Comparison of ENCODE assay signal across 17 cellular contexts in genomic region chr22:46846832-46847355, GRCh38.
A peak's percentile ranks its signal among the peaks of the same experiment; 100 is the strongest.
DNase-seq lines count a peak whose midpoint lies in the region; ATAC-seq, FAIRE-seq and TF ChIP-seq lines count a peak whose summit lies in the region.
"Had no signal": no experiment of that assay in that cellular context is flagged by ENCODE, and none has a peak within 500 bp of the region (broad histone marks: within the 10 kb centered on the region; RNA-seq: fewer than 3 reads in every experiment).

No MANE protein-coding gene starts in this region.

- H4K20me1 ChIP-seq in astrocyte (ENCODE audit: insufficient read depth, low read length), result peaks cover 69% of the 10 kb centered on the region
- peaks cover 72% of the 10 kb centered on the region for H4K20me1 ChIP-seq in smooth muscle cell (ENCODE audit: low read depth)

- TF ChIP-seq CTCF in astrocyte (IDR thresholded peaks at IDR 0.05; ENCODE audit: insufficient read depth, low read depth, low read length) (no peak), smooth muscle cell (IDR thresholded peaks at IDR 0.05; ENCODE audit: borderline replicate concordance, insufficient read depth, poor library complexity, severe bottlenecking) (no peak)

- H3K4me1 ChIP-seq in astrocyte (ENCODE audit: insufficient read depth, low read length) (peaks cover 20% of the 10 kb centered on the region), smooth muscle cell (ENCODE audit: low read depth) (no peaks in the 10 kb centered on the region)

- 90% methylated on average over 12 of the region's 12 CpGs for WGBS in smooth muscle cell (ENCODE audit: low lambda C conversion rate)

- ATAC-seq in GM21381 (IDR thresholded peaks at IDR 0.05; ENCODE audit: unreplicated experiment), result no peak
- ATAC-seq: Panc1 had no signal

- H3K9me3 ChIP-seq in astrocyte (ENCODE audit: insufficient read depth, low read depth, low read length) (no peaks in the 10 kb centered on the region), smooth muscle cell (replicated peaks; ENCODE audit: low read depth) (no peaks in the 10 kb centered on the region)

- H3K4me2 ChIP-seq in astrocyte (ENCODE audit: low read length) (peak overlapping the region; percentile 72), smooth muscle cell (no peak overlapping the region)

- H3K27ac Mint-ChIP-seq in astrocyte (ENCODE audit: unreplicated experiment), result no peak overlapping the region

- H3K4me3 Mint-ChIP-seq in astrocyte (ENCODE audit: unreplicated experiment), result no peak overlapping the region
- H3K4me3 Mint-ChIP-seq: CD14-positive monocyte had no signal

- no peaks in the 10 kb centered on the region for H3F3A ChIP-seq in smooth muscle cell (ENCODE audit: low read depth)

- peaks cover 24% of the 10 kb centered on the region for H3K4me1 Mint-ChIP-seq in astrocyte (ENCODE audit: low read depth, unreplicated experiment)
- H3K4me1 Mint-ChIP-seq: CD14-positive monocyte had no signal

- DNase-seq in activated effector memory CD4-positive, alpha-beta T cell treated with anti-CD3 and anti-CD28 coated beads, Interleukin-2, amount 50 U/mL, for 16 hours, result peak; percentile 39
- DNase-seq in activated effector memory CD4-positive, alpha-beta T cell treated with Interleukin-2 at 50 U/mL for 16 hours, result no peak
- DNase-seq in astrocyte (ENCODE audit: low read depth) (no peak), iris pigment epithelial cell (ENCODE audit: low read depth) (peak; percentile 28), smooth muscle cell (lab: John Stamatoyannopoulos, UW; ENCODE audit: unreplicated experiment) (no peak), SIG-M5 (lab: John Stamatoyannopoulos, UW) (no peak)
- DNase-seq in activated CD8-positive, alpha-beta memory T cell treated with anti-CD3 and anti-CD28 coated beads, Interleukin-2, amount 50 U/mL, for 48 hours, result no peak
- DNase-seq: 8988T, GDM1, H7, KG1, NCI-H1105 treated with DMSO at 0.1 percent for 48 hours, NCI-H1694, NCI-H2081 treated with DMSO at 0.1 percent for 48 hours had no signal

- H3K27ac ChIP-seq in astrocyte (ENCODE audit: low read depth, low read length), result no peak overlapping the region
- H3K27ac ChIP-seq in smooth muscle cell (ENCODE audit: low read depth), result peak overlapping the region; percentile 80

- H3K27me3 ChIP-seq in astrocyte (ENCODE audit: insufficient read depth, low read length) (no peaks in the 10 kb centered on the region), smooth muscle cell (ENCODE audit: low read depth) (no peaks in the 10 kb centered on the region)

- FAIRE-seq in astrocyte (lab: Jason Lieb, UNC), result no peak

- no peaks in the 10 kb centered on the region for H3K27me3 Mint-ChIP-seq in astrocyte (ENCODE audit: low read depth, unreplicated experiment)

- H3K9me3 Mint-ChIP-seq in astrocyte (ENCODE audit: unreplicated experiment), result no peaks in the 10 kb centered on the region

- H3K36me3 Mint-ChIP-seq in astrocyte (ENCODE audit: low read depth, unreplicated experiment), result peaks cover 21% of the 10 kb centered on the region

- H3K4me3 ChIP-seq in astrocyte (ENCODE audit: insufficient read depth, low read depth, low read length), result no peak overlapping the region
- no peak overlapping the region for H3K4me3 ChIP-seq in smooth muscle cell

- H2AFZ ChIP-seq in astrocyte (ENCODE audit: low read depth, low read length), result no peak overlapping the region
- no peak overlapping the region for H2AFZ ChIP-seq in smooth muscle cell (ENCODE audit: low read depth)

- H3K36me3 ChIP-seq in astrocyte (ENCODE audit: insufficient read depth, low read length) (no peaks in the 10 kb centered on the region), smooth muscle cell (ENCODE audit: low read depth) (peaks cover 4% of the 10 kb centered on the region)

- H3K79me2 ChIP-seq in astrocyte (ENCODE audit: insufficient read depth, low read length) (peaks cover 4% of the 10 kb centered on the region), smooth muscle cell (ENCODE audit: low read depth) (no peaks in the 10 kb centered on the region)

- H3K9ac ChIP-seq in astrocyte (ENCODE audit: low read length) (no peak overlapping the region), smooth muscle cell (ENCODE audit: low read depth) (no peak overlapping the region)

Comparison
In these comparisons a context has a peak if more than half of its experiments do, and no peak if none do; other contexts are left out.
1. DNase-seq: peak in activated effector memory CD4-positive, alpha-beta T cell treated with anti-CD3 and anti-CD28 coated beads, Interleukin-2, amount 50 U/mL, for 16 hours (single experiment) and iris pigment epithelial cell (single experiment); none in activated effector memory CD4-positive, alpha-beta T cell treated with Interleukin-2 at 50 U/mL for 16 hours (single experiment), astrocyte (single experiment), smooth muscle cell (single experiment), activated CD8-positive, alpha-beta memory T cell treated with anti-CD3 and anti-CD28 coated beads, Interleukin-2, amount 50 U/mL, for 48 hours (single experiment) and SIG-M5 (single experiment).